In the genomic region with DNA sequence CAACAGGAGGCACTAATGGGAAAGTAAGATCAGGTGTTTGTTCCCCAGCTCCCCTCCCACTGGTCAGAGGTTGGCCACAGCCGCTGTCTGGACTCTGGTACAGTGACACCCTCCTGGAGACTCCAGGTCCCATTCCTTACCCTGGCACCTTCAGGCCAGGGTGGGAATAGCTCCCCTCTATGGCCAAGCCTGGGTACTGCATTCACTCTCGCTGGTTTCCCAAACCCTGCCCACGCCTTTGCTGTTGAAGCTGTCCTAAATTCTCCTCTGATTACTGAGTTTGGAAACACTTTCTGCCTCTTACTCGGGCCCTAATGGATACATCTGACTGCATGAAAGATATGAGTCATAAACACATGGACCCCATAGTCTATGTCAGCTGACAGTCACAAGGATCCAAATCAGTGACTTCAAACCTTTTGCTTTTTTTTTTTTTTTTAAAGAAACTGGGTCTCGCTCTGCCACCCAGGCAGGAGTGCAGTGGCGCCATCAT, we compare ENCODE assay signal across 1 cellular context.
TF ChIP-seq lines count a peak whose summit lies in the region.

No MANE protein-coding gene starts in this region.

TF ChIP-seq in HCT116, 20 proteins besides CTCF, POLR2A, EP300 and RAD21 (continued from another document):
- TF ChIP-seq, protein P1, sequence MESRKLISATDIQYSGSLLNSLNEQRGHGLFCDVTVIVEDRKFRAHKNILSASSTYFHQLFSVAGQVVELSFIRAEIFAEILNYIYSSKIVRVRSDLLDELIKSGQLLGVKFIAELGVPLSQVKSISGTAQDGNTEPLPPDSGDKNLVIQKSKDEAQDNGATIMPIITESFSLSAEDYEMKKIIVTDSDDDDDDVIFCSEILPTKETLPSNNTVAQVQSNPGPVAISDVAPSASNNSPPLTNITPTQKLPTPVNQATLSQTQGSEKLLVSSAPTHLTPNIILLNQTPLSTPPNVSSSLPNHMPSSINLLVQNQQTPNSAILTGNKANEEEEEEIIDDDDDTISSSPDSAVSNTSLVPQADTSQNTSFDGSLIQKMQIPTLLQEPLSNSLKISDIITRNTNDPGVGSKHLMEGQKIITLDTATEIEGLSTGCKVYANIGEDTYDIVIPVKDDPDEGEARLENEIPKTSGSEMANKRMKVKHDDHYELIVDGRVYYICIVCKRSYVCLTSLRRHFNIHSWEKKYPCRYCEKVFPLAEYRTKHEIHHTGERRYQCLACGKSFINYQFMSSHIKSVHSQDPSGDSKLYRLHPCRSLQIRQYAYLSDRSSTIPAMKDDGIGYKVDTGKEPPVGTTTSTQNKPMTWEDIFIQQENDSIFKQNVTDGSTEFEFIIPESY (IDR thresholded peaks at IDR 0.05; ENCODE audit: extremely low read depth, insufficient replicate concordance, low read length), result no peak
- TF ChIP-seq TCF7L2 (IDR thresholded peaks at IDR 0.05; ENCODE audit: borderline replicate concordance, extremely low read depth, insufficient read depth, insufficient read length) (no peak), CBX3 (IDR thresholded peaks at IDR 0.05; ENCODE audit: low read depth) (no peak), JUND (IDR thresholded peaks at IDR 0.05) (no peak), SP1 (IDR thresholded peaks at IDR 0.05; ENCODE audit: low read depth) (no peak), ZNF274 (IDR thresholded peaks at IDR 0.05; ENCODE audit: low read depth, low read length) (no peak), EZH2 (IDR thresholded peaks at IDR 0.05) (no peak), EZH2phosphoT487 (IDR thresholded peaks at IDR 0.05; ENCODE audit: borderline replicate concordance) (no peak), YY1 (IDR thresholded peaks at IDR 0.05; ENCODE audit: extremely low read depth, insufficient replicate concordance, low read depth, low read length) (no peak), FOSL1 (IDR thresholded peaks at IDR 0.05; ENCODE audit: low read depth) (no peak), SRF (IDR thresholded peaks at IDR 0.05; ENCODE audit: low read depth) (no peak), ELF1 (IDR thresholded peaks at IDR 0.05; ENCODE audit: borderline replicate concordance, low read depth) (no peak), CEBPB (IDR thresholded peaks at IDR 0.05; ENCODE audit: low read depth) (no peak)
- TF ChIP-seq, protein P2, sequence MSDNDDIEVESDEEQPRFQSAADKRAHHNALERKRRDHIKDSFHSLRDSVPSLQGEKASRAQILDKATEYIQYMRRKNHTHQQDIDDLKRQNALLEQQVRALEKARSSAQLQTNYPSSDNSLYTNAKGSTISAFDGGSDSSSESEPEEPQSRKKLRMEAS (IDR thresholded peaks at IDR 0.05), result no peak
